Comparison of ENCODE assay signal across 16 cellular contexts in genomic region chr12:109767991-109768900, GRCh38. TPM values are rescaled to one million over a fixed set of nuclear protein-coding genes. Genes with fewer than 3 reads are reported as not detected.
DNase-seq lines count a peak whose midpoint lies in the region; ATAC-seq and TF ChIP-seq lines count a peak whose summit lies in the region.
"Had no signal": no experiment of that assay in that cellular context is flagged by ENCODE, and none has a peak within 500 bp of the region (broad histone marks: within the 10 kb centered on the region; RNA-seq: fewer than 3 reads in every experiment).

No MANE protein-coding gene starts in this region.

- CTCF ChIA-PET in WTC11 (lab: Charles Lee): interaction anchor here (1.1 kb wide), 1 partner anchor 172 kb away, joined by 3 read pairs; no protein-coding TSS in a partner anchor
- CTCF ChIA-PET in CD4-positive, alpha-beta memory T cell (lab: Charles Lee; ENCODE audit: partially characterized antibody): no interaction called here

- H3K27ac Mint-ChIP-seq in natural killer cell (no peak overlapping the region), WTC11 (no peak overlapping the region)
- H3K27ac Mint-ChIP-seq in natural killer cell treated with Interleukin-12 subunit alpha and Interleukin-12 subunit beta and Interleukin-15 and Interleukin-18, amount 100 ng/mL, for 72 hours: no peak overlapping the region
- no peak overlapping the region for H3K27ac Mint-ChIP-seq in CD4-positive, alpha-beta memory T cell
- H3K27ac Mint-ChIP-seq: CD8-positive, alpha-beta T cell had no signal

- TF ChIP-seq EP300 in ovary (IDR thresholded peaks at IDR 0.05): no peak

- H3K36me3 ChIP-seq in ovary: no peaks in the 10 kb centered on the region
- H3K36me3 ChIP-seq in CD4-positive, alpha-beta memory T cell (ENCODE audit: insufficient read depth, low read length): no peaks in the 10 kb centered on the region
- H3K36me3 ChIP-seq: left lung, neutrophil had no signal

- peaks cover 0 to 8% of the 10 kb centered on the region in 2 donors for H3K4me1 Mint-ChIP-seq in natural killer cell
- H3K4me1 Mint-ChIP-seq in natural killer cell treated with Interleukin-12 subunit alpha and Interleukin-12 subunit beta and Interleukin-15 and Interleukin-18, amount 100 ng/mL, for 72 hours (ENCODE audit: low read depth in 2 of 2): peaks cover 4 to 5% of the 10 kb centered on the region in 2 donors
- H3K4me1 Mint-ChIP-seq in WTC11: peaks cover 15% of the 10 kb centered on the region; the same call in 1 of the 2 replicates
- H3K4me1 Mint-ChIP-seq in CD4-positive, alpha-beta memory T cell: no peaks in the 10 kb centered on the region

- H3K27me3 ChIP-seq in ovary: no peaks in the 10 kb centered on the region
- H3K27me3 ChIP-seq in CD4-positive, alpha-beta memory T cell (ENCODE audit: insufficient read depth, low read length): no peaks in the 10 kb centered on the region
- H3K27me3 ChIP-seq: left lung had no signal

- peak; percentile 12 for DNase-seq in natural killer cell
- DNase-seq in natural killer cell treated with Interleukin-12 subunit alpha and Interleukin-12 subunit beta and Interleukin-15 and Interleukin-18, amount 100 ng/mL, for 72 hours (ENCODE audit: low spot score): no peak
- DNase-seq in globus pallidus (ENCODE audit: low spot score): peak; percentile 46
- DNase-seq in ovary: peak in 4 of 5 donors; percentile 18 to 39 (median 24)
- DNase-seq in DMS53 treated with DMSO at 0.1 percent for 48 hours (lab: John Stamatoyannopoulos, UW; ENCODE audit: unreplicated experiment): no peak
- DNase-seq in WTC11 (ENCODE audit: low spot score): no peak
- no peak for DNase-seq in CD4-positive, alpha-beta memory T cell
- DNase-seq: activated CD4-positive, alpha-beta T cell treated with anti-CD3 and anti-CD28 coated beads for 48 hours; CD8-positive, alpha-beta T cell; DMS53; left lung; NCI-H1105; NCI-H510A treated with DMSO at 0.1 percent for 48 hours had no signal

- no peaks in the 10 kb centered on the region for H3K27me3 Mint-ChIP-seq in natural killer cell (ENCODE audit: low read depth in 2 of 2)
- no peaks in the 10 kb centered on the region for H3K27me3 Mint-ChIP-seq in natural killer cell treated with Interleukin-12 subunit alpha and Interleukin-12 subunit beta and Interleukin-15 and Interleukin-18, amount 100 ng/mL, for 72 hours
- no peaks in the 10 kb centered on the region for H3K27me3 Mint-ChIP-seq in WTC11 (ENCODE audit: low read depth)
- H3K27me3 Mint-ChIP-seq in CD4-positive, alpha-beta memory T cell: peaks cover 0 to 3% of the 10 kb centered on the region in 2 donors

- ATAC-seq in natural killer cell (no peak), WTC11 (no peak)
- ATAC-seq in natural killer cell treated with Interleukin-12 subunit alpha and Interleukin-12 subunit beta and Interleukin-15 and Interleukin-18, amount 100 ng/mL, for 72 hours: no peak
- ATAC-seq: CD8-positive, alpha-beta T cell; GM12878; left lung had no signal

- H3K4me3 Mint-ChIP-seq in natural killer cell: no peak overlapping the region
- no peak overlapping the region for H3K4me3 Mint-ChIP-seq in natural killer cell treated with Interleukin-12 subunit alpha and Interleukin-12 subunit beta and Interleukin-15 and Interleukin-18, amount 100 ng/mL, for 72 hours
- H3K4me3 Mint-ChIP-seq in WTC11: no peak overlapping the region
- no peak overlapping the region for H3K4me3 Mint-ChIP-seq in CD4-positive, alpha-beta memory T cell
- H3K4me3 Mint-ChIP-seq: CD8-positive, alpha-beta T cell had no signal

- H3K36me3 Mint-ChIP-seq in natural killer cell (no peaks in the 10 kb centered on the region), WTC11 (no peaks in the 10 kb centered on the region)
- no peaks in the 10 kb centered on the region for H3K36me3 Mint-ChIP-seq in natural killer cell treated with Interleukin-12 subunit alpha and Interleukin-12 subunit beta and Interleukin-15 and Interleukin-18, amount 100 ng/mL, for 72 hours
- H3K36me3 Mint-ChIP-seq in CD4-positive, alpha-beta memory T cell: no peaks in the 10 kb centered on the region
- H3K36me3 Mint-ChIP-seq: CD8-positive, alpha-beta T cell had no signal

- H3K9me3 Mint-ChIP-seq in natural killer cell (no peaks in the 10 kb centered on the region), WTC11 (0 out of 2 replicates have a peak, but pooled peaks cover 3% of the 10 kb centered on the region)
- H3K9me3 Mint-ChIP-seq in natural killer cell treated with Interleukin-12 subunit alpha and Interleukin-12 subunit beta and Interleukin-15 and Interleukin-18, amount 100 ng/mL, for 72 hours: no peaks in the 10 kb centered on the region
- H3K9me3 Mint-ChIP-seq in CD4-positive, alpha-beta memory T cell: peaks cover 0 to 2% (median 0%) of the 10 kb centered on the region in 8 donors
- H3K9me3 Mint-ChIP-seq: CD8-positive, alpha-beta T cell had no signal

- TF ChIP-seq CTCF in natural killer cell (IDR thresholded peaks at IDR 0.05) (no peak), ovary (IDR thresholded peaks at IDR 0.05) (no peak), WTC11 (IDR thresholded peaks at IDR 0.05) (no peak)

- peaks cover 15% of the 10 kb centered on the region for H3K4me1 ChIP-seq in ovary (ENCODE audit: insufficient read depth)
- no peaks in the 10 kb centered on the region for H3K4me1 ChIP-seq in CD4-positive, alpha-beta memory T cell (ENCODE audit: insufficient read depth, low read length)

- no peaks in the 10 kb centered on the region for H3K9me3 ChIP-seq in ovary
- no peaks in the 10 kb centered on the region for H3K9me3 ChIP-seq in CD4-positive, alpha-beta memory T cell (ENCODE audit: control insufficient read depth in 1 of 2, low read length in 2 of 2)
- H3K9me3 ChIP-seq: neutrophil had no signal

- intact Hi-C loops in natural killer cell (cut with micrococcal nuclease): no loop called here
- intact Hi-C loops in ovary (cut with DNase I): loop anchor here in 1 of 4 donors (10.0 kb wide), 1 partner anchor 253 kb away; no protein-coding TSS in a partner anchor
- intact Hi-C loops in CD4-positive, alpha-beta memory T cell (cut with micrococcal nuclease): no loop called here

- no peak overlapping the region for H3K27ac ChIP-seq in ovary
- no peak overlapping the region for H3K27ac ChIP-seq in CD4-positive, alpha-beta memory T cell (ENCODE audit: low read depth, low read length)
- H3K27ac ChIP-seq: left lung, neutrophil had no signal

- POLR2A ChIA-PET in WTC11 (lab: Charles Lee): no interaction called here
- POLR2A ChIA-PET in CD4-positive, alpha-beta memory T cell (lab: Charles Lee; ENCODE audit: partially characterized antibody): no interaction called here

- 95% methylated on average over 52 to 54 of the region's 54 CpGs for WGBS in ovary, 3 donors

- no peak overlapping the region for H3K4me3 ChIP-seq in ovary
- no peak overlapping the region for H3K4me3 ChIP-seq in CD4-positive, alpha-beta memory T cell (ENCODE audit: low read length in 2 of 2)
- H3K4me3 ChIP-seq: GM12878, left lung had no signal

- no peak for TF ChIP-seq POLR2A in ovary (IDR thresholded peaks at IDR 0.05)

TF ChIP-seq in WTC11, 78 proteins besides CTCF, POLR2A, EP300 and RAD21:
- TF ChIP-seq FOXK1 (CRISPR knock-in tag; IDR thresholded peaks at IDR 0.05) (no peak), MAX (CRISPR knock-in tag; IDR thresholded peaks at IDR 0.05) (no peak), MYBL2 (CRISPR knock-in tag; IDR thresholded peaks at IDR 0.05) (no peak), CREM (CRISPR knock-in tag; IDR thresholded peaks at IDR 0.05) (no peak), MLX (CRISPR knock-in tag; IDR thresholded peaks at IDR 0.05) (no peak), PRDM15 (CRISPR knock-in tag; IDR thresholded peaks at IDR 0.05) (no peak), TCF7 (CRISPR knock-in tag; IDR thresholded peaks at IDR 0.05; ENCODE audit: low read depth) (no peak)

RNA-seq across cellular contexts. Expression of gene FAM222A, which starts 54.6 kb away (rescaled TPM):
- 1 to 10 TPM; 3.1 to 6.6 (median 4.0) TPM for total RNA-seq in natural killer cell
- 1 to 10 TPM; 1.2 to 1.8 TPM for total RNA-seq in natural killer cell treated with Interleukin-12 subunit alpha and Interleukin-12 subunit beta and Interleukin-15 and Interleukin-18, amount 100 ng/mL, for 72 hours
- total RNA-seq in ovary: 10 to 100 TPM in 5 of 7 donors, 1 to 10 TPM in 2; 7.2 to 28.4 (median 15.3) TPM
- polyA plus RNA-seq in ovary: 10 to 100 TPM in 1 of 2 donors, 1 to 10 TPM in 1; 4.8 to 11.5 TPM
- total RNA-seq in WTC11 (2021): 1.3 to 1.6 TPM (median 1.6 TPM) in 3 replicates
- total RNA-seq in CD4-positive, alpha-beta memory T cell: under 1 TPM; 0.55 to 0.69 TPM
- polyA plus RNA-seq in CD4-positive, alpha-beta memory T cell: under 1 TPM in 1 of 2 donors, not detected in 1; 0.25 TPM
- total RNA-seq: fibroblast of lung had no signal

Comparison
In these comparisons a context has a peak if more than half of its experiments do, and no peak if none do; other contexts are left out.
1. DNase-seq: peak in natural killer cell (single experiment), globus pallidus (single experiment) and ovary (4 of 5); none in natural killer cell treated with Interleukin-12 subunit alpha and Interleukin-12 subunit beta and Interleukin-15 and Interleukin-18, amount 100 ng/mL, for 72 hours (single experiment), DMS53 treated with DMSO at 0.1 percent for 48 hours (single experiment), WTC11 (single experiment) and CD4-positive, alpha-beta memory T cell (0 of 5).